In genomic region chrY:10999715-11000114, GRCh38 we compare ENCODE assay signal across 7 cellular contexts.
DNase-seq lines count a peak whose midpoint lies in the region; ATAC-seq, FAIRE-seq and TF ChIP-seq lines count a peak whose summit lies in the region.
"Not testable (repeated sequence)": the region's sequence is repeated elsewhere in the genome, so short reads cannot be mapped to it uniquely, and the experiment has no call there.

No MANE protein-coding gene starts in this region.

- 42 to 63% methylated on average over 4 to 5 of the region's 5 CpGs for WGBS in endodermal cell (ENCODE audit: insufficient coverage in 1 of 2, insufficient read length in 1 of 2), 2 experiments

- H3K9me3 ChIP-seq in endodermal cell (ENCODE audit: control insufficient read depth, low read length) (peaks cover 66% of the 10 kb centered on the region), kidney (ENCODE audit: control insufficient read depth in 1 of 2, low read length in 2 of 2) (peaks cover 2 to 17% of the 10 kb centered on the region in 2 donors)
- H3K9me3 ChIP-seq in naive thymus-derived CD4-positive, alpha-beta T cell (ENCODE audit: control insufficient read depth in 2 of 3, low read length in 3 of 3): peaks cover 0 to 28% (median 0%) of the 10 kb centered on the region in 3 experiments

- H3K36me3 Mint-ChIP-seq in endodermal cell (ENCODE audit: low read depth): not testable (repeated sequence)
- H3K36me3 Mint-ChIP-seq in naive thymus-derived CD4-positive, alpha-beta T cell: peaks cover 0 to 45% (median 23%) of the 10 kb centered on the region in 5 donors

- not testable (repeated sequence) for TF ChIP-seq CTCF in endodermal cell (conservative IDR thresholded peaks at IDR 0.05)
- TF ChIP-seq CTCF in kidney (IDR thresholded peaks at IDR 0.05; ENCODE audit: borderline replicate concordance, extremely low read depth, insufficient read depth): peak; percentile 48

- not testable (repeated sequence) for H3K27me3 ChIP-seq in endodermal cell (ENCODE audit: control insufficient read depth, insufficient read depth, low read length, poor library complexity, severe bottlenecking); naive thymus-derived CD4-positive, alpha-beta T cell (ENCODE audit: control insufficient read depth in 2 of 2, insufficient read depth in 2 of 2, low read length in 2 of 2)

- not testable (repeated sequence) for H3K36me3 ChIP-seq in endodermal cell (ENCODE audit: control insufficient read depth, insufficient read depth, low read length); kidney (ENCODE audit: control insufficient read depth in 1 of 2, insufficient read depth in 2 of 2, low read length in 2 of 2); naive thymus-derived CD4-positive, alpha-beta T cell (ENCODE audit: control insufficient read depth in 2 of 3, insufficient read depth in 3 of 3, low read length in 3 of 3)

- H3K4me1 Mint-ChIP-seq in endodermal cell; naive thymus-derived CD4-positive, alpha-beta T cell: not testable (repeated sequence)

- H3K4me3 Mint-ChIP-seq in endodermal cell; naive thymus-derived CD4-positive, alpha-beta T cell: not testable (repeated sequence)

- peak overlapping the region; percentile 40 for H3K4me3 ChIP-seq in endodermal cell (ENCODE audit: low read length)
- H3K4me3 ChIP-seq in kidney (ENCODE audit: low read length in 2 of 2); naive thymus-derived CD4-positive, alpha-beta T cell (ENCODE audit: low read length): not testable (repeated sequence)

- not testable (repeated sequence) for DNase-seq in endodermal cell; Right ventricle myocardium superior; kidney; naive thymus-derived CD4-positive, alpha-beta T cell; sciatic nerve (ENCODE audit: low spot score)

- not testable (repeated sequence) for H3K9ac ChIP-seq in endodermal cell (ENCODE audit: extremely low read depth, low read length, poor library complexity, severe bottlenecking); kidney (ENCODE audit: low read length in 2 of 2)

- intact Hi-C loops in Right ventricle myocardium superior (cut with DNase I); kidney (cut with DNase I); naive thymus-derived CD4-positive, alpha-beta T cell (cut with micrococcal nuclease); sciatic nerve (cut with DNase I): not testable (repeated sequence)

- H3K4me1 ChIP-seq in endodermal cell (ENCODE audit: control insufficient read depth, insufficient read depth, low read length); kidney (ENCODE audit: control insufficient read depth in 1 of 2, insufficient read depth in 1 of 2, low read depth in 1 of 2, low read length in 2 of 2); naive thymus-derived CD4-positive, alpha-beta T cell (ENCODE audit: control insufficient read depth in 2 of 2, insufficient read depth in 2 of 2, low read length in 2 of 2): not testable (repeated sequence)

- H3K27ac Mint-ChIP-seq in endodermal cell; naive thymus-derived CD4-positive, alpha-beta T cell: not testable (repeated sequence)

- H3K27me3 Mint-ChIP-seq in endodermal cell (ENCODE audit: insufficient read depth); naive thymus-derived CD4-positive, alpha-beta T cell: not testable (repeated sequence)

- peaks cover 46% of the 10 kb centered on the region for H3K9me3 Mint-ChIP-seq in endodermal cell
- H3K9me3 Mint-ChIP-seq in naive thymus-derived CD4-positive, alpha-beta T cell: peaks cover 14 to 86% (median 69%) of the 10 kb centered on the region in 11 donors

- ATAC-seq in GM18867 (IDR thresholded peaks at IDR 0.05; ENCODE audit: unreplicated experiment): peak; percentile 54
- ATAC-seq in HG03439 (IDR thresholded peaks at IDR 0.05; ENCODE audit: unreplicated experiment): peak; percentile 77
- ATAC-seq in Right ventricle myocardium superior (ENCODE audit: poor library complexity): peak; percentile 60
- peak; percentile 70 for ATAC-seq in naive thymus-derived CD4-positive, alpha-beta T cell
- ATAC-seq in sciatic nerve: peak; percentile 84

- CTCF ChIA-PET in naive thymus-derived CD4-positive, alpha-beta T cell (lab: Charles Lee): not testable (repeated sequence)

- FAIRE-seq in kidney (lab: Jason Lieb, UNC): not testable (repeated sequence)

- POLR2A ChIA-PET in naive thymus-derived CD4-positive, alpha-beta T cell (lab: Charles Lee): not testable (repeated sequence)

- H3K27ac ChIP-seq in endodermal cell (ENCODE audit: low read depth, low read length); kidney (ENCODE audit: low read depth in 2 of 2, low read length in 2 of 2); naive thymus-derived CD4-positive, alpha-beta T cell (ENCODE audit: low read depth, low read length): not testable (repeated sequence)
